In genomic region chr6:144265390-144265789, GRCh38 we compare ENCODE assay signal across 9 cellular contexts. TPM values are rescaled to one million over a fixed set of nuclear protein-coding genes. Genes with fewer than 3 reads are reported as not detected.
A peak's percentile ranks its signal among the peaks of the same experiment; 100 is the strongest.
DNase-seq lines count a peak whose midpoint lies in the region; ATAC-seq and TF ChIP-seq lines count a peak whose summit lies in the region.
"Had no signal": no experiment of that assay in that cellular context is flagged by ENCODE, and none has a peak within 500 bp of the region (broad histone marks: within the 10 kb centered on the region; RNA-seq: fewer than 3 reads in every experiment).

No MANE protein-coding gene starts in this region.

- no peaks in the 10 kb centered on the region for H4K20me1 ChIP-seq in PC-9 (ENCODE audit: insufficient read depth)

- H3K9me3 ChIP-seq in PC-9 (ENCODE audit: insufficient read depth, low read depth), result no peaks in the 10 kb centered on the region; the same call in 1 of the 2 replicates

- no peak overlapping the region for H2AFZ ChIP-seq in PC-9

- no peaks in the 10 kb centered on the region for H3K79me2 ChIP-seq in PC-9 (ENCODE audit: low read depth)

- no peak overlapping the region for H3K4me3 Mint-ChIP-seq in type B pancreatic cell
- H3K4me3 Mint-ChIP-seq: stimulated activated naive CD8-positive, alpha-beta T cell treated with anti-CD3 and anti-CD28 coated beads, Interleukin-15, Interleukin-2, amounts not matched to agents 100 ng/mL and 50 ng/mL, for 24 hours had no signal

- DNase-seq in Daoy (ENCODE audit: low read depth), result peak; percentile 90
- DNase-seq in PC-9, result peak; percentile 44 to 58
- DNase-seq in left ventricle myocardium superior, result no peak
- no peak for DNase-seq in type B pancreatic cell (ENCODE audit: extremely low spot score, unreplicated experiment)
- DNase-seq in substantia nigra (lab: John Stamatoyannopoulos, UW), result no peak
- DNase-seq in central memory CD4-positive, alpha-beta T cell, result no peak

- no peaks in the 10 kb centered on the region for H3K27me3 ChIP-seq in PC-9 (ENCODE audit: insufficient read depth, low read depth)

- POLR2A ChIA-PET in PC-9 (lab: Charles Lee; ENCODE audit: unreplicated experiment), result interaction anchor here (1.1 kb wide), 1 partner anchor 97 kb away, joined by 8 read pairs; no protein-coding TSS in a partner anchor

- no peak overlapping the region for H3K4me3 ChIP-seq in PC-9

- H3K27ac Mint-ChIP-seq in type B pancreatic cell, result peak overlapping the region; percentile 87
- H3K27ac Mint-ChIP-seq: stimulated activated naive CD8-positive, alpha-beta T cell treated with anti-CD3 and anti-CD28 coated beads, Interleukin-15, Interleukin-2, amounts not matched to agents 100 ng/mL and 50 ng/mL, for 24 hours had no signal

- no TSS peak for BruUV-seq in PC-9 (replicated peaks; lab: Mats Ljungman, UMichigan)

- CTCF ChIA-PET in PC-9 (lab: Charles Lee), result no interaction called here

- H3K4me2 ChIP-seq in PC-9, result peak overlapping the region; percentile 65

- H3K27me3 Mint-ChIP-seq in type B pancreatic cell, result peaks cover 7% of the 10 kb centered on the region
- H3K27me3 Mint-ChIP-seq: stimulated activated naive CD8-positive, alpha-beta T cell treated with anti-CD3 and anti-CD28 coated beads, Interleukin-15, Interleukin-2, amounts not matched to agents 100 ng/mL and 50 ng/mL, for 24 hours had no signal

- peaks cover 17% of the 10 kb centered on the region for H3K9me3 Mint-ChIP-seq in type B pancreatic cell
- H3K9me3 Mint-ChIP-seq: stimulated activated naive CD8-positive, alpha-beta T cell treated with anti-CD3 and anti-CD28 coated beads, Interleukin-15, Interleukin-2, amounts not matched to agents 100 ng/mL and 50 ng/mL, for 24 hours had no signal

- peaks cover 18% of the 10 kb centered on the region for H3K4me1 Mint-ChIP-seq in type B pancreatic cell (ENCODE audit: unreplicated experiment)

- H3K9me2 ChIP-seq in PC-9 (ENCODE audit: insufficient read depth), result no peaks in the 10 kb centered on the region

- peaks cover 23% of the 10 kb centered on the region for H3F3A ChIP-seq in PC-9 (ENCODE audit: insufficient read depth, low read depth)

- TF ChIP-seq CTCF in PC-9 (conservative IDR thresholded peaks at IDR 0.05) (no peak), type B pancreatic cell (conservative IDR thresholded peaks at IDR 0.05) (no peak)

- H3K27ac ChIP-seq in PC-9, result peak overlapping the region; percentile 91
- H3K27ac ChIP-seq in substantia nigra (ENCODE audit: low read depth, low read length, poor library complexity, severe bottlenecking), result no peak overlapping the region

- peaks cover 3% of the 10 kb centered on the region for H3K36me3 Mint-ChIP-seq in type B pancreatic cell

- intact Hi-C loops in PC-9 (cut with micrococcal nuclease; ENCODE audit: unreplicated experiment), result loop anchor here (2.0 to 5.0 kb wide), 4 partner anchors 48 to 113 kb away; partner anchors contain the start of gene STX11
- intact Hi-C loops in left ventricle myocardium superior (cut with micrococcal nuclease), result loop anchor here (10.0 kb wide), 1 partner anchor 51 kb away; no protein-coding TSS in a partner anchor

- H3K4me1 ChIP-seq in PC-9 (replicated peaks; ENCODE audit: insufficient read depth), result peaks cover 33% of the 10 kb centered on the region

- H3K36me3 ChIP-seq in PC-9 (ENCODE audit: low read depth), result no peaks in the 10 kb centered on the region

- ATAC-seq in HG02610 (IDR thresholded peaks at IDR 0.05; ENCODE audit: unreplicated experiment), result peak; percentile 81
- peak; percentile 49 for ATAC-seq in left ventricle myocardium superior
- ATAC-seq in HG02763 (IDR thresholded peaks at IDR 0.05; ENCODE audit: unreplicated experiment), result no peak

RNA-seq across cellular contexts. Expression of gene UTRN, which starts 19.7 kb away (rescaled TPM):
- 26.9 and 34.1 TPM in 2 replicates for total RNA-seq in Daoy (2014; rRNA removed; shearing (Covaris generic))
- total RNA-seq in PC-9 (2021), result 108 and 125 TPM in 2 replicates
- total RNA-seq in left ventricle myocardium superior, result 72.0 TPM
- 75.1 and 77.7 TPM in 2 replicates for total RNA-seq in type B pancreatic cell (ENCODE audit: low replicate concordance)

Comparison
In these comparisons a context has a peak if more than half of its experiments do, and no peak if none do; other contexts are left out.
1. DNase-seq: peak in Daoy (single experiment) and PC-9 (2 of 2); none in left ventricle myocardium superior (single experiment), type B pancreatic cell (single experiment), substantia nigra (0 of 49) and central memory CD4-positive, alpha-beta T cell (single experiment).